In genomic region chr7:66771795-66772194, GRCh38 we compare ENCODE assay signal across 19 cellular contexts. TPM values are rescaled to one million over a fixed set of nuclear protein-coding genes. Genes with fewer than 3 reads are reported as not detected.
DNase-seq lines count a peak whose midpoint lies in the region; ATAC-seq and TF ChIP-seq lines count a peak whose summit lies in the region.
"Had no signal": no experiment of that assay in that cellular context is flagged by ENCODE, and none has a peak within 500 bp of the region (broad histone marks: within the 10 kb centered on the region; RNA-seq: fewer than 3 reads in every experiment).

No MANE protein-coding gene starts in this region.

- CTCF ChIA-PET in CD4-positive, alpha-beta T cell (lab: Charles Lee) = no interaction called here

- H3K36me3 ChIP-seq in neural cell (ENCODE audit: insufficient read depth, low read length) (no peaks in the 10 kb centered on the region), body of pancreas (replicated peaks in 1 of 2; ENCODE audit: insufficient read depth in 1 of 2, low read depth in 2 of 2) (no peaks in the 10 kb centered on the region)

- peaks cover 45% of the 10 kb centered on the region for H3K4me1 Mint-ChIP-seq in CD4-positive, alpha-beta T cell (ENCODE audit: low read depth)

- intact Hi-C loops in CD4-positive, alpha-beta T cell (cut with DNase I, micrococcal nuclease) = loop anchor here in 1 of 2 experiments (5.0 kb wide), 1 partner anchor 214 kb away; no protein-coding TSS in a partner anchor
- intact Hi-C loops in body of pancreas (cut with DNase I) = no loop called here

- no peak overlapping the region for H3K27ac Mint-ChIP-seq in CD4-positive, alpha-beta T cell

- TF ChIP-seq EP300 in neural cell (conservative IDR thresholded peaks at IDR 0.05; ENCODE audit: poor library complexity, severe bottlenecking) = peak; percentile 56

- TF ChIP-seq CTCF in neural cell (IDR thresholded peaks at IDR 0.05; ENCODE audit: poor library complexity, severe bottlenecking) = no peak
- TF ChIP-seq CTCF in CD4-positive, alpha-beta T cell (IDR thresholded peaks at IDR 0.05) = no peak
- no peak for TF ChIP-seq CTCF in body of pancreas (IDR thresholded peaks at IDR 0.05)

- ATAC-seq in CD4-positive, alpha-beta T cell (ENCODE audit: poor library complexity) = no peak
- no peak for ATAC-seq in body of pancreas

- WGBS in body of pancreas, 2 donors = 75 to 90% methylated on average over 9 of the region's 9 CpGs

- H3K27me3 ChIP-seq in neural cell (ENCODE audit: insufficient read depth, low read depth, low read length) (no peaks in the 10 kb centered on the region), body of pancreas (no peaks in the 10 kb centered on the region)
- no peaks in the 10 kb centered on the region for H3K27me3 ChIP-seq in CD4-positive, alpha-beta T cell (ENCODE audit: control insufficient read depth, insufficient read depth, low read length)

- H3K4me1 ChIP-seq in body of pancreas = peaks cover 48% of the 10 kb centered on the region

- peaks cover 66% of the 10 kb centered on the region for H3K36me3 Mint-ChIP-seq in CD4-positive, alpha-beta T cell (ENCODE audit: low read depth)

- no peaks in the 10 kb centered on the region for H3F3A ChIP-seq in neural cell (ENCODE audit: insufficient read depth, low read length, poor library complexity, severe bottlenecking)

- peak overlapping the region; percentile 60 for H3K4me3 ChIP-seq in neural cell (ENCODE audit: low read length)
- H3K4me3 ChIP-seq in body of pancreas = no peak overlapping the region
- H3K4me3 ChIP-seq: GM23248 had no signal

- peak overlapping the region; percentile 95 for H3K4me2 ChIP-seq in neural cell (ENCODE audit: low read length)
- H3K4me2 ChIP-seq: KMS-11 had no signal

- H3K27me3 Mint-ChIP-seq in CD4-positive, alpha-beta T cell = no peaks in the 10 kb centered on the region

- H3K27ac ChIP-seq in cingulate gyrus (ENCODE audit: low read depth, low read length) (peak overlapping the region; percentile 8), neural cell (ENCODE audit: low read length) (peak overlapping the region; percentile 91), body of pancreas (no peak overlapping the region)
- no peak overlapping the region for H3K27ac ChIP-seq in CD4-positive, alpha-beta T cell (ENCODE audit: low read depth, low read length)
- H3K27ac ChIP-seq: C4-2B, GM23248, KMS-11 had no signal

- H3K9me2 ChIP-seq in neural cell (ENCODE audit: insufficient read depth, low read length) = no peaks in the 10 kb centered on the region

- H3K9ac ChIP-seq in neural cell (ENCODE audit: low read length) = peak overlapping the region; percentile 65
- H3K9ac ChIP-seq: GM23248, KMS-11 had no signal

- H3K4me3 Mint-ChIP-seq in CD4-positive, alpha-beta T cell = no peak overlapping the region

- TF ChIP-seq POLR2A in body of pancreas (IDR thresholded peaks at IDR 0.05) = no peak

- no peaks in the 10 kb centered on the region for H4K20me1 ChIP-seq in neural cell (ENCODE audit: insufficient read depth)

- H2AFZ ChIP-seq in neural cell (ENCODE audit: low read depth, low read length) = peak overlapping the region; percentile 65
- H2AFZ ChIP-seq: GM23248 had no signal

- TF ChIP-seq RAD21 in neural cell (conservative IDR thresholded peaks at IDR 0.05) = peak; percentile 43

- POLR2A ChIA-PET in CD4-positive, alpha-beta T cell (lab: Charles Lee) = no interaction called here

- H3K9me3 ChIP-seq in neural cell (ENCODE audit: low read length) (no peaks in the 10 kb centered on the region), body of pancreas (no peaks in the 10 kb centered on the region)
- no peaks in the 10 kb centered on the region for H3K9me3 ChIP-seq in CD4-positive, alpha-beta T cell (ENCODE audit: control insufficient read depth, low read length)
- H3K9me3 ChIP-seq: Caco-2 had no signal

- H3K79me2 ChIP-seq in neural cell (replicated peaks; ENCODE audit: insufficient read depth, low read length) = peaks cover 10% of the 10 kb centered on the region

- peak; percentile 43 for DNase-seq in Ammon's horn (ENCODE audit: low spot score)
- peak; percentile 16 for DNase-seq in NCI-H2227 (lab: John Stamatoyannopoulos, UW; ENCODE audit: unreplicated experiment)
- DNase-seq in CD4-positive, alpha-beta T cell = no peak
- DNase-seq in islet precursor cell = no peak
- DNase-seq in body of pancreas = no peak
- DNase-seq in cerebellum (ENCODE audit: low spot score) = no peak
- DNase-seq: Caco-2, DMS79 treated with DMSO at 0.1 percent for 48 hours, GDM1, GM23248, MM.1S, NCI-H1105 treated with DMSO at 0.1 percent for 48 hours, NCI-H1930, NCI-H524, SHP77 treated with DMSO at 0.1 percent for 48 hours had no signal

- H3K9me3 Mint-ChIP-seq in CD4-positive, alpha-beta T cell = no peaks in the 10 kb centered on the region

TF ChIP-seq in neural cell, 6 proteins besides CTCF, POLR2A, EP300 and RAD21:
- TF ChIP-seq POLR2AphosphoS5 (IDR thresholded peaks at IDR 0.05) (peak; percentile 54), EZH2 (IDR thresholded peaks at IDR 0.05; ENCODE audit: borderline replicate concordance, insufficient read depth, low read length, poor library complexity, severe bottlenecking) (no peak), MXI1 (conservative IDR thresholded peaks at IDR 0.05; ENCODE audit: poor library complexity, severe bottlenecking) (peak; percentile 55), SMC3 (conservative IDR thresholded peaks at IDR 0.05; ENCODE audit: poor library complexity) (peak; percentile 62), REST (IDR thresholded peaks at IDR 0.05; ENCODE audit: borderline replicate concordance) (peak; percentile 75), TAF1 (IDR thresholded peaks at IDR 0.05; ENCODE audit: low read depth) (peak; percentile 54)

RNA-seq across cellular contexts. Expression of gene RABGEF1, which starts 31.3 kb away (rescaled TPM):
- polyA plus RNA-seq in neural cell = 30.4 and 34.8 TPM in 2 replicates
- 42.6 and 48.2 TPM in 2 replicates for polyA minus RNA-seq in neural cell
- 10 to 100 TPM; 18.9 to 20.1 TPM for total RNA-seq in CD4-positive, alpha-beta T cell
- 10 to 100 TPM; 21.8 to 28.3 TPM for total RNA-seq in body of pancreas
- total RNA-seq in cerebellum = 30.3 TPM

Comparison
In these comparisons a context has a peak if more than half of its experiments do, and no peak if none do; other contexts are left out.
1. DNase-seq: peak in Ammon's horn (single experiment) and NCI-H2227 (single experiment); none in CD4-positive, alpha-beta T cell (0 of 10), islet precursor cell (single experiment), body of pancreas (0 of 4) and cerebellum (single experiment).
2. H3K27ac ChIP-seq: peak in cingulate gyrus (single experiment) and neural cell (single experiment); none in CD4-positive, alpha-beta T cell (single experiment) and body of pancreas (0 of 4).